ENCODE assay signal across 10 cellular contexts in genomic region chr2:203799905-203800304, GRCh38.
DNase-seq lines count a peak whose midpoint lies in the region; ATAC-seq lines count a peak whose summit lies in the region.
"Had no signal": no experiment of that assay in that cellular context is flagged by ENCODE, and none has a peak within 500 bp of the region (broad histone marks: within the 10 kb centered on the region; RNA-seq: fewer than 3 reads in every experiment).

No MANE protein-coding gene starts in this region.

- peaks cover 71% of the 10 kb centered on the region for H3K4me1 Mint-ChIP-seq in stimulated activated naive CD8-positive, alpha-beta T cell treated with anti-CD3 and anti-CD28 coated beads, Interleukin-15, Interleukin-2, amounts not matched to agents 100 ng/mL and 50 ng/mL, for 24 hours (ENCODE audit: low read depth)

- peak overlapping the region; percentile 57 for H3K27ac Mint-ChIP-seq in stimulated activated naive CD8-positive, alpha-beta T cell treated with anti-CD3 and anti-CD28 coated beads, Interleukin-15, Interleukin-2, amounts not matched to agents 100 ng/mL and 50 ng/mL, for 24 hours

- peak; percentile 25 to 33 for DNase-seq in stimulated activated CD4-positive, alpha-beta T cell treated with anti-CD3 and anti-CD28 coated beads, Interleukin-2, amount 100 ng/mL, for 24 hours
- DNase-seq in stimulated activated CD4-positive, alpha-beta T cell treated with anti-CD3 and anti-CD28 coated beads, Interleukin-2, amount 100 ng/mL, for 48 hours, result no peak
- no peak for DNase-seq in NCI-H82 treated with DMSO at 0.1 percent for 48 hours (lab: John Stamatoyannopoulos, UW; ENCODE audit: unreplicated experiment)
- DNase-seq in ureter (ENCODE audit: low spot score), result no peak
- DNase-seq in cerebellar nuclear complex (lab: John Stamatoyannopoulos, UW), result no peak
- DNase-seq: midbrain, NCI-H2171 had no signal

- peak overlapping the region; percentile 6 for H3K4me3 Mint-ChIP-seq in stimulated activated naive CD8-positive, alpha-beta T cell treated with anti-CD3 and anti-CD28 coated beads, Interleukin-15, Interleukin-2, amounts not matched to agents 100 ng/mL and 50 ng/mL, for 24 hours

- H3K36me3 Mint-ChIP-seq in stimulated activated naive CD8-positive, alpha-beta T cell treated with anti-CD3 and anti-CD28 coated beads, Interleukin-15, Interleukin-2, amounts not matched to agents 100 ng/mL and 50 ng/mL, for 24 hours (ENCODE audit: low read depth), result peaks cover 9% of the 10 kb centered on the region

- H3K9me3 Mint-ChIP-seq in stimulated activated naive CD8-positive, alpha-beta T cell treated with anti-CD3 and anti-CD28 coated beads, Interleukin-15, Interleukin-2, amounts not matched to agents 100 ng/mL and 50 ng/mL, for 24 hours, result peaks cover 9% of the 10 kb centered on the region

- H3K27me3 Mint-ChIP-seq in stimulated activated naive CD8-positive, alpha-beta T cell treated with anti-CD3 and anti-CD28 coated beads, Interleukin-15, Interleukin-2, amounts not matched to agents 100 ng/mL and 50 ng/mL, for 24 hours, result no peaks in the 10 kb centered on the region

- peak; percentile 98 for ATAC-seq in GM21723 (IDR thresholded peaks at IDR 0.05; ENCODE audit: unreplicated experiment)
- ATAC-seq in HG03442 (IDR thresholded peaks at IDR 0.05; ENCODE audit: unreplicated experiment), result peak; percentile 84

Comparison
In these comparisons a context has a peak if more than half of its experiments do, and no peak if none do; other contexts are left out.
1. DNase-seq: peak in stimulated activated CD4-positive, alpha-beta T cell treated with anti-CD3 and anti-CD28 coated beads, Interleukin-2, amount 100 ng/mL, for 24 hours (2 of 2); none in stimulated activated CD4-positive, alpha-beta T cell treated with anti-CD3 and anti-CD28 coated beads, Interleukin-2, amount 100 ng/mL, for 48 hours (0 of 2), NCI-H82 treated with DMSO at 0.1 percent for 48 hours (single experiment), ureter (single experiment) and cerebellar nuclear complex (0 of 2).